ENCODE assay signal across 30 cellular contexts in the genomic region with DNA sequence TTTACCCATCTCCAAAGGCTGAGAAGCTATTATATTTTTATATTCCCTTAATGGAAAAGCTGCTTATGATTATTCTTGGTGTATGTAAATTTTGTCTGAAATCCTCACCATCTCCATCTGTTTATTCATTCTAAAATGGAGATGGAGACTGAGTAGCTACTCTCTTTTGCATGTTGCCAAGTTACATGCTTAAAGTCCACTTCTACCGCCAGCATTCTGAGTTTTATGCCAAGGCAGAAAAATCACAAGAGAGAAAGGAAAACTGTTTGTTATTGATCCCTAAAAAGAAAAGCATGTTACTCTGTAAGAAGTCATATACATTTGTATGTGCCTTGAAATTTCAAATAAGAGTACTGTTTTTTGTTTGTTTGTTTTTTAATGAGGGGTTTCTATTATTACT.
"Had no signal": no experiment of that assay in that cellular context is flagged by ENCODE, and none has a peak within 500 bp of the region (broad histone marks: within the 10 kb centered on the region; RNA-seq: fewer than 3 reads in every experiment).

No MANE protein-coding gene starts in this region.

- H3K4me3 ChIP-seq: coronary artery, esophagus squamous epithelium, heart right ventricle, lung, ovary, psoas muscle, skin epidermis, thoracic aorta, tibial nerve, upper lobe of left lung had no signal

- H3K4me1 ChIP-seq: esophagus squamous epithelium, psoas muscle, tibial nerve, upper lobe of left lung had no signal

- H3K36me3 ChIP-seq: esophagus squamous epithelium, heart right ventricle, ovary, thoracic aorta, tibial nerve, upper lobe of left lung had no signal

- H3K27ac ChIP-seq: coronary artery, esophagus squamous epithelium, heart right ventricle, ovary, psoas muscle, skin epidermis, thoracic aorta, tibial nerve, upper lobe of left lung had no signal

- H3K27me3 ChIP-seq: esophagus squamous epithelium, heart right ventricle, ovary, tibial nerve, upper lobe of left lung had no signal

- DNase-seq: dermis blood vessel endothelial cell; effector memory CD4-positive, alpha-beta T cell; erythroblast; esophagus squamous epithelium; foreskin melanocyte; glutamatergic neuron; heart right ventricle; hypothalamus; immature natural killer cell; islet precursor cell; kidney glomerular epithelial cell; left colon; left ventricle myocardium superior; natural killer cell; occipital lobe; ovary; posterior cingulate gyrus; psoas muscle; right cardiac atrium; stimulated activated CD4-positive, alpha-beta T cell treated with anti-CD3 and anti-CD28 coated beads, Interleukin-15, amount 100 ng/mL, for 24 hours; stimulated activated CD4-positive, alpha-beta T cell treated with anti-CD3 and anti-CD28 coated beads, Interleukin-2, amount 100 ng/mL, for 48 hours; stimulated activated naive B cell treated with anti-CD40 and anti-IgM and Interleukin-4, amounts not matched to agents 10 μg/mL and 1 μg/mL and 100 μg/mL, for 72 hours; upper lobe of left lung had no signal

- ATAC-seq: heart right ventricle; left colon; left ventricle myocardium superior; natural killer cell; psoas muscle; right cardiac atrium; stimulated activated naive B cell treated with anti-CD40 and anti-IgM and Interleukin-4, amounts not matched to agents 10 μg/mL and 1 μg/mL and 100 μg/mL, for 72 hours had no signal

- H3K9me3 ChIP-seq: esophagus squamous epithelium, heart right ventricle, ovary, psoas muscle, thoracic aorta, tibial nerve, upper lobe of left lung had no signal

- FAIRE-seq: endometrium, urothelium cell line had no signal
